Comparison of ENCODE assay signal across 1 cellular context in the genomic region with DNA sequence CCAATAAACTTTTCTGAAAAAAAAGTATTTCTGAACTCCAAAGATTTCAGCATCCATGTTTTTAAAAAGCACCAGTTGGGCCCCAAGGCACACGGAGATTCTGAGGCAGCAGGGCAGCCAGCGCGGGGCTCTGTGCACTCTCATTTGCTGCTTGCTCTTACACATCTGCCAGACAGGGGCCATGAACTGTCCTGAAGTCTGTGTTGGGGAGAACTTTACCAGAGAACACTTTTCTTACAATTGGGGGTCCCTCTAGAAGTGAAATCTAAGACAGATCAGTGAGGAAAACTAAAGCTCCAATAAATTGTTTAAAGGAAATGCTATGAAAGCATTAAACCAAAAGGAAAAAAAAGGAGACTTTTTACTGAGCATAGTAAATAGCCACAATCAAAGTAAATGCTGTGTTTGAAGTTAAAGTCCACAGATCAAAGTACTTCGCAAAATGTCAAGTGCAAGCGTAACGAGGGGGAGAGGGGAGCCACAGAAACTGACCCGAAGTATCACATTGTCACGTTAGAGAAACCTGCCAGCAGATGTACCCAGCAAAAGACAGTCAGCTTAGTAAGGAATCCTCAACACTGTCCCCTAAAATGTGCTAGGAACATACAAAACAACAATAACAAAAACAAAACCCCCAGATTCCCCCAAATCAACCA.
TF ChIP-seq lines count a peak whose summit lies in the region.

No MANE protein-coding gene starts in this region.

TF ChIP-seq in HepG2, 621 proteins besides CTCF, POLR2A, EP300 and RAD21 (continued from another document and continues in another):
- TF ChIP-seq ZNF407 (CRISPR knock-in tag; IDR thresholded peaks at IDR 0.05; ENCODE audit: not compliant biosample characterization) (no peak), AGO1 (IDR thresholded peaks at IDR 0.05; ENCODE audit: low read depth, low read length, poor library complexity, severe bottlenecking) (no peak), ZNF564 (CRISPR knock-in tag; IDR thresholded peaks at IDR 0.05) (no peak), NR0B2 (CRISPR knock-in tag; IDR thresholded peaks at IDR 0.05) (no peak), PAWR (CRISPR knock-in tag; IDR thresholded peaks at IDR 0.05; ENCODE audit: borderline replicate concordance) (no peak), ZBTB46 (CRISPR knock-in tag; IDR thresholded peaks at IDR 0.05; ENCODE audit: borderline replicate concordance) (no peak), ZNF75D (CRISPR knock-in tag; IDR thresholded peaks at IDR 0.05; ENCODE audit: borderline replicate concordance) (no peak), ATF1 (CRISPR knock-in tag; IDR thresholded peaks at IDR 0.05) (no peak), ONECUT2 (CRISPR knock-in tag; IDR thresholded peaks at IDR 0.05) (0 out of 2 replicates have a peak, but pooled peaks have one; percentile 13), SNAI1 (CRISPR knock-in tag; IDR thresholded peaks at IDR 0.05; ENCODE audit: borderline replicate concordance) (no peak), NFIB (CRISPR knock-in tag; IDR thresholded peaks at IDR 0.05; ENCODE audit: borderline replicate concordance) (no peak), SNAPC4 (CRISPR knock-in tag; IDR thresholded peaks at IDR 0.05) (no peak), MAF1 (CRISPR knock-in tag; IDR thresholded peaks at IDR 0.05; ENCODE audit: borderline replicate concordance) (no peak), KDM4B (CRISPR knock-in tag; IDR thresholded peaks at IDR 0.05) (no peak), ZSCAN30 (CRISPR knock-in tag; IDR thresholded peaks at IDR 0.05) (no peak), ZBTB38 (CRISPR knock-in tag; IDR thresholded peaks at IDR 0.05) (no peak), LBX2 (CRISPR knock-in tag; IDR thresholded peaks at IDR 0.05; ENCODE audit: borderline replicate concordance) (no peak), BRD4 (CRISPR knock-in tag; IDR thresholded peaks at IDR 0.05) (peak; percentile 41; the same call in 1 of the 2 replicates), RFXANK (CRISPR knock-in tag; IDR thresholded peaks at IDR 0.05) (no peak), BCL3 (CRISPR knock-in tag; IDR thresholded peaks at IDR 0.05) (no peak), MXD4 (CRISPR knock-in tag; IDR thresholded peaks at IDR 0.05) (no peak; the same call in 1 of the 2 replicates), CCDC6 (CRISPR knock-in tag; IDR thresholded peaks at IDR 0.05) (no peak)
- TF ChIP-seq, protein P1, sequence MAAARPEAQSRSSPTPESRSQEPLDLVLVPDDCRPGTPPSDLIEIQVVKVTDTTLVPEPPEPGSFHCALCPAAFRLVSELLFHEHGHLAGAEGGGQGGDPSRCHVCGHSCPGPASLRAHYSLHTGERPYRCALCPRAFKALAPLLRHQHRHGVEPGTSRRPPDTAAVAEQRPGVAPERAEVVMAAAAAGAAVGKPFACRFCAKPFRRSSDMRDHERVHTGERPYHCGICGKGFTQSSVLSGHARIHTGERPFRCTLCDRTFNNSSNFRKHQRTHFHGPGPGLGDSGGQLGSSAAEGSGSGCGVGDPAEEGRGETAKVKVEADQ (CRISPR knock-in tag; IDR thresholded peaks at IDR 0.05; ENCODE audit: borderline replicate concordance) = no peak
- TF ChIP-seq, protein P2, sequence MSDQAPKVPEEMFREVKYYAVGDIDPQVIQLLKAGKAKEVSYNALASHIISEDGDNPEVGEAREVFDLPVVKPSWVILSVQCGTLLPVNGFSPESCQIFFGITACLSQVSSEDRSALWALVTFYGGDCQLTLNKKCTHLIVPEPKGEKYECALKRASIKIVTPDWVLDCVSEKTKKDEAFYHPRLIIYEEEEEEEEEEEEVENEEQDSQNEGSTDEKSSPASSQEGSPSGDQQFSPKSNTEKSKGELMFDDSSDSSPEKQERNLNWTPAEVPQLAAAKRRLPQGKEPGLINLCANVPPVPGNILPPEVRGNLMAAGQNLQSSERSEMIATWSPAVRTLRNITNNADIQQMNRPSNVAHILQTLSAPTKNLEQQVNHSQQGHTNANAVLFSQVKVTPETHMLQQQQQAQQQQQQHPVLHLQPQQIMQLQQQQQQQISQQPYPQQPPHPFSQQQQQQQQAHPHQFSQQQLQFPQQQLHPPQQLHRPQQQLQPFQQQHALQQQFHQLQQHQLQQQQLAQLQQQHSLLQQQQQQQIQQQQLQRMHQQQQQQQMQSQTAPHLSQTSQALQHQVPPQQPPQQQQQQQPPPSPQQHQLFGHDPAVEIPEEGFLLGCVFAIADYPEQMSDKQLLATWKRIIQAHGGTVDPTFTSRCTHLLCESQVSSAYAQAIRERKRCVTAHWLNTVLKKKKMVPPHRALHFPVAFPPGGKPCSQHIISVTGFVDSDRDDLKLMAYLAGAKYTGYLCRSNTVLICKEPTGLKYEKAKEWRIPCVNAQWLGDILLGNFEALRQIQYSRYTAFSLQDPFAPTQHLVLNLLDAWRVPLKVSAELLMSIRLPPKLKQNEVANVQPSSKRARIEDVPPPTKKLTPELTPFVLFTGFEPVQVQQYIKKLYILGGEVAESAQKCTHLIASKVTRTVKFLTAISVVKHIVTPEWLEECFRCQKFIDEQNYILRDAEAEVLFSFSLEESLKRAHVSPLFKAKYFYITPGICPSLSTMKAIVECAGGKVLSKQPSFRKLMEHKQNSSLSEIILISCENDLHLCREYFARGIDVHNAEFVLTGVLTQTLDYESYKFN (CRISPR knock-in tag; conservative IDR thresholded peaks at IDR 0.05) = peak; percentile 96
- TF ChIP-seq, protein P3, sequence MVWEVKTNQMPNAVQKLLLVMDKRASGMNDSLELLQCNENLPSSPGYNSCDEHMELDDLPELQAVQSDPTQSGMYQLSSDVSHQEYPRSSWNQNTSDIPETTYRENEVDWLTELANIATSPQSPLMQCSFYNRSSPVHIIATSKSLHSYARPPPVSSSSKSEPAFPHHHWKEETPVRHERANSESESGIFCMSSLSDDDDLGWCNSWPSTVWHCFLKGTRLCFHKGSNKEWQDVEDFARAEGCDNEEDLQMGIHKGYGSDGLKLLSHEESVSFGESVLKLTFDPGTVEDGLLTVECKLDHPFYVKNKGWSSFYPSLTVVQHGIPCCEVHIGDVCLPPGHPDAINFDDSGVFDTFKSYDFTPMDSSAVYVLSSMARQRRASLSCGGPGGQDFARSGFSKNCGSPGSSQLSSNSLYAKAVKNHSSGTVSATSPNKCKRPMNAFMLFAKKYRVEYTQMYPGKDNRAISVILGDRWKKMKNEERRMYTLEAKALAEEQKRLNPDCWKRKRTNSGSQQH (CRISPR knock-in tag; IDR thresholded peaks at IDR 0.05; ENCODE audit: low read depth) = no peak
